In genomic region chr12:121942145-121942718, GRCh38 we compare ENCODE assay signal across 25 cellular contexts. TPM values are rescaled to one million over a fixed set of nuclear protein-coding genes. Genes with fewer than 3 reads are reported as not detected.
DNase-seq lines count a peak whose midpoint lies in the region; ATAC-seq, FAIRE-seq and TF ChIP-seq lines count a peak whose summit lies in the region.
"Had no signal": no experiment of that assay in that cellular context is flagged by ENCODE, and none has a peak within 500 bp of the region (broad histone marks: within the 10 kb centered on the region; RNA-seq: fewer than 3 reads in every experiment).

No MANE protein-coding gene starts in this region.

- peaks cover 5% of the 10 kb centered on the region for H3K4me1 Mint-ChIP-seq in activated naive CD8-positive, alpha-beta T cell treated with anti-CD3 and anti-CD28 coated beads, Interleukin-2, amount 50 U/mL, for 24 hours

- no peak overlapping the region for H2BK120ac ChIP-seq in H1 (replicated peaks; ENCODE audit: low read depth, low read length)

- H3K27me3 Mint-ChIP-seq in activated naive CD8-positive, alpha-beta T cell treated with anti-CD3 and anti-CD28 coated beads, Interleukin-2, amount 50 U/mL, for 24 hours, result no peaks in the 10 kb centered on the region
- H3K27me3 Mint-ChIP-seq: activated CD4-positive, alpha-beta T cell treated with anti-CD3 and anti-CD28 coated beads for 36 hours had no signal

- H3K27me3 ChIP-seq in RWPE2 (ENCODE audit: insufficient read depth, poor library complexity, severe bottlenecking) (no peaks in the 10 kb centered on the region), H1 (replicated peaks in 1 of 4; ENCODE audit: control insufficient read depth in 3 of 4, extremely low read depth in 1 of 4, insufficient read depth in 3 of 4, low read length in 3 of 4) (no peaks in the 10 kb centered on the region)
- H3K27me3 ChIP-seq: esophagus muscularis mucosa, heart right ventricle, vagina had no signal

- H3K79me2 ChIP-seq in H1 (ENCODE audit: control insufficient read depth in 1 of 2, insufficient read depth in 2 of 2, low read length in 2 of 2), result no peaks in the 10 kb centered on the region

- TF ChIP-seq CTCF in RWPE2 (IDR thresholded peaks at IDR 0.05; ENCODE audit: poor library complexity, severe bottlenecking) (no peak), H1 (IDR thresholded peaks at IDR 0.05; ENCODE audit: control extremely low read depth in 1 of 3, insufficient read depth in 1 of 3, low read depth in 1 of 3, low read length in 3 of 3) (no peak)

- H2BK15ac ChIP-seq in H1 (ENCODE audit: low read length), result no peak overlapping the region

- no peak overlapping the region for H3K23ac ChIP-seq in H1 (ENCODE audit: insufficient read length)

- peak; percentile 89 for ATAC-seq in RWPE2 (ENCODE audit: low read depth)
- ATAC-seq in activated naive CD8-positive, alpha-beta T cell treated with anti-CD3 and anti-CD28 coated beads, Interleukin-2, amount 50 U/mL, for 24 hours, result no peak
- ATAC-seq: activated CD4-positive, alpha-beta T cell treated with anti-CD3 and anti-CD28 coated beads for 36 hours; activated naive CD4-positive, alpha-beta T cell treated with anti-CD3 and anti-CD28 coated beads, Interleukin-2, amount 50 U/mL, for 72 hours; GM12878; left ventricle myocardium superior had no signal

- H3K56ac ChIP-seq in H1 (replicated peaks; ENCODE audit: insufficient read length, low read depth, low read length), result no peak overlapping the region

- H3K36me3 ChIP-seq in RWPE2 (ENCODE audit: low read depth) (peaks cover 9% of the 10 kb centered on the region; the same call in 1 of the 2 replicates), H1 (ENCODE audit: control insufficient read depth in 2 of 4, insufficient read depth in 4 of 4, low read length in 3 of 4) (no peaks in the 10 kb centered on the region)
- H3K36me3 ChIP-seq: neutrophil, vagina had no signal

- no peak overlapping the region for H3K4me3 ChIP-seq in RWPE2 (ENCODE audit: severe bottlenecking)
- no peak overlapping the region for H3K4me3 ChIP-seq in H1 (ENCODE audit: extremely low read depth in 1 of 4, insufficient read depth in 2 of 4, low read depth in 3 of 4, low read length in 4 of 4)
- H3K4me3 ChIP-seq: A549, esophagus muscularis mucosa, GM12878, GM23248, heart right ventricle, vagina had no signal

- no peaks in the 10 kb centered on the region for H3K9me3 Mint-ChIP-seq in activated naive CD8-positive, alpha-beta T cell treated with anti-CD3 and anti-CD28 coated beads, Interleukin-2, amount 50 U/mL, for 24 hours
- H3K9me3 Mint-ChIP-seq: activated naive CD4-positive, alpha-beta T cell treated with anti-CD3 and anti-CD28 coated beads, Interleukin-2, amount 50 U/mL, for 72 hours had no signal

- H3K27ac ChIP-seq in RWPE2 (ENCODE audit: poor library complexity, severe bottlenecking) (peak overlapping the region; percentile 77), H1 (ENCODE audit: low read depth, low read length) (no peak overlapping the region)
- H3K27ac ChIP-seq: A549, C4-2B, esophagus muscularis mucosa, GM23248, heart right ventricle, neutrophil, vagina had no signal

- no peak overlapping the region for H3K27ac Mint-ChIP-seq in activated naive CD8-positive, alpha-beta T cell treated with anti-CD3 and anti-CD28 coated beads, Interleukin-2, amount 50 U/mL, for 24 hours
- H3K27ac Mint-ChIP-seq: activated CD4-positive, alpha-beta T cell treated with anti-CD3 and anti-CD28 coated beads for 36 hours had no signal

- no peak overlapping the region for H3K4me2 ChIP-seq in H1 (ENCODE audit: insufficient read depth in 1 of 2, low read depth in 2 of 2, low read length in 2 of 2)
- H3K4me2 ChIP-seq: A549 had no signal

- no peaks in the 10 kb centered on the region for H4K20me1 ChIP-seq in H1 (replicated peaks in 1 of 2; ENCODE audit: control insufficient read depth in 1 of 2, insufficient read depth in 2 of 2, low read length in 2 of 2)

- no peak overlapping the region for H3K4ac ChIP-seq in H1 (replicated peaks; ENCODE audit: insufficient read length, low read depth, low read length)

- POLR2A ChIA-PET in H1 (lab: Charles Lee; ENCODE audit: partially characterized antibody), result interaction anchor here (1.6 kb wide), 1 partner anchor 9 kb away, joined by 5 read pairs; no protein-coding TSS in a partner anchor

- no peak overlapping the region for H4K5ac ChIP-seq in H1 (ENCODE audit: insufficient read length, low read depth, low read length)

- no peaks in the 10 kb centered on the region for H3K23me2 ChIP-seq in H1 (ENCODE audit: low read depth, low read length)

- H3K14ac ChIP-seq in H1 (ENCODE audit: insufficient read length), result no peak overlapping the region

- H3K4me3 Mint-ChIP-seq in activated naive CD8-positive, alpha-beta T cell treated with anti-CD3 and anti-CD28 coated beads, Interleukin-2, amount 50 U/mL, for 24 hours, result no peak overlapping the region
- H3K4me3 Mint-ChIP-seq: activated CD4-positive, alpha-beta T cell treated with anti-CD3 and anti-CD28 coated beads for 36 hours had no signal

- no peak overlapping the region for H2AFZ ChIP-seq in H1 (ENCODE audit: low read length)
- H2AFZ ChIP-seq: GM23248 had no signal

- peaks cover 3% of the 10 kb centered on the region for H3K36me3 Mint-ChIP-seq in activated naive CD8-positive, alpha-beta T cell treated with anti-CD3 and anti-CD28 coated beads, Interleukin-2, amount 50 U/mL, for 24 hours (ENCODE audit: low read depth)

- no peak overlapping the region for H2BK5ac ChIP-seq in H1 (ENCODE audit: low read depth, low read length)

- H4K91ac ChIP-seq in H1 (replicated peaks; ENCODE audit: insufficient read length, low read length), result no peak overlapping the region

- peak; percentile 60 for DNase-seq in ACHN
- DNase-seq in RWPE2 (ENCODE audit: low spot score), result peak; percentile 79
- no peak for DNase-seq in H1 (ENCODE audit: low read depth in 1 of 2, low spot score in 2 of 2)
- peak; percentile 49 for DNase-seq in iris pigment epithelial cell (ENCODE audit: low read depth)
- no peak for DNase-seq in activated naive CD8-positive, alpha-beta T cell treated with anti-CD3 and anti-CD28 coated beads, Interleukin-2, amount 50 U/mL, for 24 hours
- DNase-seq in GM12892 (ENCODE audit: insufficient read length), result no peak
- DNase-seq in activated CD4-positive, CD25-positive, alpha-beta regulatory T cell treated with anti-CD3 and anti-CD28 coated beads, Interleukin-2, amount 50 U/mL, for 72 hours, result no peak
- no peak for DNase-seq in T-helper 2 cell
- DNase-seq: activated CD4-positive, alpha-beta T cell treated with anti-CD3 and anti-CD28 coated beads for 36 hours; GM23248; heart right ventricle; KG1; left ventricle myocardium superior; NCI-H2171; NCI-H526 treated with DMSO at 0.1 percent for 48 hours; retina; SW 1271 had no signal

- FAIRE-seq in H1 (lab: Jason Lieb, UNC), result no peak
- no peak for FAIRE-seq in GM12892 (lab: Jason Lieb, UNC)
- FAIRE-seq: A549, GM12878, GM19239 had no signal

- H2AK5ac ChIP-seq in H1 (ENCODE audit: low read depth, low read length), result no peak overlapping the region

- peaks cover 6% of the 10 kb centered on the region for H3K9me3 ChIP-seq in RWPE2 (ENCODE audit: severe bottlenecking)
- H3K9me3 ChIP-seq in H1 (ENCODE audit: insufficient read depth in 2 of 2, low read depth in 1 of 2, low read length in 1 of 2), result no peaks in the 10 kb centered on the region
- H3K9me3 ChIP-seq: esophagus muscularis mucosa, neutrophil, vagina had no signal

- 91% methylated on average over 15 of the region's 15 CpGs; no CpG with 5 or more reads in 1 of the 2 experiments for WGBS in H1 (ENCODE audit: extremely low coverage in 1 of 2, insufficient coverage in 1 of 2, insufficient read length in 1 of 2, insufficient replicate concordance in 2 of 2, low coverage in 1 of 2, low lambda C conversion rate in 2 of 2, missing lambda C conversion rate in 1 of 2), 2 experiments

- no peak overlapping the region for H3K9ac ChIP-seq in H1 (replicated peaks in 1 of 4; ENCODE audit: extremely low read depth in 1 of 4, low read depth in 3 of 4, low read length in 3 of 4)
- H3K9ac ChIP-seq: GM23248 had no signal

- no peak overlapping the region for H4K8ac ChIP-seq in H1 (ENCODE audit: extremely low read depth, insufficient read depth, low read length)

- peaks cover 30% of the 10 kb centered on the region for H3K4me1 ChIP-seq in RWPE2 (ENCODE audit: insufficient read depth, poor library complexity, severe bottlenecking)
- no peaks in the 10 kb centered on the region; a peak in 1 of 7 replicates for H3K4me1 ChIP-seq in H1 (replicated peaks in 1 of 4; ENCODE audit: control insufficient read depth in 3 of 4, insufficient read depth in 4 of 4, low read length in 3 of 4)
- H3K4me1 ChIP-seq: A549, esophagus muscularis mucosa, heart right ventricle, vagina had no signal

- no peak for TF ChIP-seq EP300 in H1 (IDR thresholded peaks at IDR 0.05; ENCODE audit: borderline replicate concordance in 1 of 2, low read depth in 2 of 2, low read length in 2 of 2)

- CTCF ChIA-PET in H1 (lab: Charles Lee; ENCODE audit: partially characterized antibody), result no interaction called here

- H3K18ac ChIP-seq in H1 (ENCODE audit: extremely low read depth, low read length), result no peak overlapping the region

- in situ Hi-C loops in ACHN (cut with HindIII; ENCODE audit: low pct_ligation_motif_present, low pct_unique_long_range_greater_than_20kb, low sequenced_read_pairs), result no loop called here

- H3K79me1 ChIP-seq in H1 (ENCODE audit: low read depth, low read length), result no peaks in the 10 kb centered on the region

- peak overlapping the region; percentile 17; the same call in 1 of the 2 replicates for H2BK12ac ChIP-seq in H1 (ENCODE audit: low read depth, low read length)

- no peak for TF ChIP-seq POLR2A in H1 (IDR thresholded peaks at IDR 0.05; ENCODE audit: control extremely low read depth in 1 of 2, low read depth in 2 of 2, low read length in 2 of 2)
- no peak for TF ChIP-seq POLR2A in GM12892 (IDR thresholded peaks at IDR 0.05; ENCODE audit: low read depth, low read length)

- TF ChIP-seq RAD21 in H1 (IDR thresholded peaks at IDR 0.05 in 1 of 2, conservative IDR thresholded peaks at IDR 0.05 in 1 of 2; ENCODE audit: low read depth in 2 of 2, low read length in 2 of 2), result no peak

- no peak overlapping the region for H2BK20ac ChIP-seq in H1 (ENCODE audit: low read length)

RNA-seq across cellular contexts. Expression of gene CFAP251, which starts 23.8 kb away (rescaled TPM):
- total RNA-seq in H1 (2021; fragmentation: NEBNext Ultra II Directional; extraction: Animal tissue kit (Norgen Biotek cat#: 25700)), result 2.9 and 3.3 TPM in 2 replicates
- polyA plus RNA-seq in H1 (2011; rRNA removed), result 1.8 and 1.9 TPM in 2 replicates
- polyA plus RNA-seq in H1 (2011; cell fraction: cytosol; rRNA removed), result 2.1 TPM
- polyA plus RNA-seq in H1 (2011; cell fraction: nucleus; rRNA removed), result 4.9 TPM
- polyA plus RNA-seq in H1 (2012, experiment 1 of 2), result 1.3 to 3.1 TPM (median 2.2 TPM) in 4 replicates
- 0.89 TPM for polyA plus RNA-seq in H1 (2012, experiment 2 of 2)
- 2.7 TPM for polyA plus RNA-seq in H1 (2013, experiment 1 of 2)
- polyA plus RNA-seq in H1 (2013, experiment 2 of 2), result 2.4 TPM
- 5.0 and 5.4 TPM in 2 replicates for polyA minus RNA-seq in H1 (2011; rRNA and poly(A)+ RNA removed)
- 1.3 TPM for polyA minus RNA-seq in H1 (2011; cell fraction: cytosol; rRNA and poly(A)+ RNA removed)
- 3.1 TPM for polyA minus RNA-seq in H1 (2011; cell fraction: nucleus; rRNA and poly(A)+ RNA removed)
- polyA plus RNA-seq in GM12892 (2012; ENCODE audit: missing spikeins), result 2.7 TPM

RNA-seq across cellular contexts. Expression of gene PSMD9, which starts 53.6 kb away (rescaled TPM):
- total RNA-seq in H1 (2021; fragmentation: NEBNext Ultra II Directional; extraction: Animal tissue kit (Norgen Biotek cat#: 25700)), result 28.8 and 33.1 TPM in 2 replicates
- polyA plus RNA-seq in H1 (2011; rRNA removed), result 36.1 and 38.5 TPM in 2 replicates
- polyA plus RNA-seq in H1 (2011; cell fraction: cytosol; rRNA removed), result 91.7 TPM
- 40.6 TPM for polyA plus RNA-seq in H1 (2011; cell fraction: nucleus; rRNA removed)
- polyA plus RNA-seq in H1 (2012, experiment 1 of 2), result 27.5 to 49.3 TPM (median 44.6 TPM) in 4 replicates
- 19.3 TPM for polyA plus RNA-seq in H1 (2012, experiment 2 of 2)
- 17.6 TPM for polyA plus RNA-seq in H1 (2013, experiment 1 of 2)
- polyA plus RNA-seq in H1 (2013, experiment 2 of 2), result 18.2 TPM
- polyA minus RNA-seq in H1 (2011; rRNA and poly(A)+ RNA removed), result 22.3 and 22.4 TPM in 2 replicates
- 34.8 TPM for polyA minus RNA-seq in H1 (2011; cell fraction: cytosol; rRNA and poly(A)+ RNA removed)
- 19.6 TPM for polyA minus RNA-seq in H1 (2011; cell fraction: nucleus; rRNA and poly(A)+ RNA removed)
- polyA plus RNA-seq in GM12892 (2012; ENCODE audit: missing spikeins), result 34.6 TPM

Comparison
In these comparisons a context has a peak if more than half of its experiments do, and no peak if none do; other contexts are left out.
1. DNase-seq: peak in ACHN (single experiment), RWPE2 (single experiment) and iris pigment epithelial cell (single experiment); none in H1 (0 of 2), activated naive CD8-positive, alpha-beta T cell treated with anti-CD3 and anti-CD28 coated beads, Interleukin-2, amount 50 U/mL, for 24 hours (single experiment), GM12892 (single experiment), activated CD4-positive, CD25-positive, alpha-beta regulatory T cell treated with anti-CD3 and anti-CD28 coated beads, Interleukin-2, amount 50 U/mL, for 72 hours (single experiment) and T-helper 2 cell (0 of 5).